In genomic region chr16:1979271-1980025, GRCh38 we compare ENCODE assay signal across 6 cellular contexts. TPM values are rescaled to one million over a fixed set of nuclear protein-coding genes. Genes with fewer than 3 reads are reported as not detected.
DNase-seq lines count a peak whose midpoint lies in the region; FAIRE-seq and TF ChIP-seq lines count a peak whose summit lies in the region.

No MANE protein-coding gene starts in this region.

- H3K4me3 ChIP-seq in keratinocyte (ENCODE audit: control insufficient read depth in 2 of 3, extremely low read depth in 1 of 3, insufficient read depth in 2 of 3, low read depth in 1 of 3, low read length in 3 of 3) = peak overlapping the region; percentile 40 to 52 (median 51)

- DNase-seq in DMS153 (lab: John Stamatoyannopoulos, UW) = peak; percentile 75
- peak; percentile 87 for DNase-seq in NCI-H748 (lab: John Stamatoyannopoulos, UW; ENCODE audit: unreplicated experiment)
- no peak for DNase-seq in keratinocyte (ENCODE audit: low read depth, low spot score)
- DNase-seq in glomerular visceral epithelial cell (ENCODE audit: extremely low spot score) = no peak
- no peak for DNase-seq in urothelium cell line (ENCODE audit: low spot score)
- DNase-seq in globus pallidus (ENCODE audit: low spot score) = no peak

- peaks cover 34% of the 10 kb centered on the region for H3K27me3 ChIP-seq in keratinocyte (ENCODE audit: control insufficient read depth, extremely low read depth, insufficient read depth, low read length)

- H3K9me3 ChIP-seq in keratinocyte (ENCODE audit: control insufficient read depth, low read depth, low read length) = no peaks in the 10 kb centered on the region

- H3K36me3 ChIP-seq in keratinocyte (ENCODE audit: control insufficient read depth in 2 of 2, extremely low read depth in 1 of 2, insufficient read depth in 2 of 2, low read length in 2 of 2) = peaks cover 14 to 22% of the 10 kb centered on the region in 2 experiments

- dilution Hi-C loops in keratinocyte (cut with MboI; ENCODE audit: extremely low pct_ligation_motif_present, low sequenced_read_pairs) = no loop called here

- peak overlapping the region; percentile 26 for H3K27ac ChIP-seq in keratinocyte (ENCODE audit: control insufficient read depth, insufficient read depth, low read length)

- TF ChIP-seq CTCF in keratinocyte (optimal IDR thresholded peaks at IDR 0.05 in 1 of 3, IDR thresholded peaks at IDR 0.05 in 1 of 3, conservative IDR thresholded peaks at IDR 0.05 in 1 of 3; ENCODE audit: extremely low read depth in 1 of 3, insufficient read depth in 2 of 3, low read length in 3 of 3) = peak in 1 of 3 experiments; percentile 17

- peak overlapping the region; percentile 8 for H2AFZ ChIP-seq in keratinocyte (ENCODE audit: control insufficient read depth, low read length)

- H3K79me2 ChIP-seq in keratinocyte (ENCODE audit: control insufficient read depth, insufficient read depth, low read length) = peaks cover 4% of the 10 kb centered on the region

- H3K4me1 ChIP-seq in keratinocyte (ENCODE audit: control insufficient read depth, extremely low read depth, insufficient read depth, low read length) = peaks cover 25% of the 10 kb centered on the region

- no peaks in the 10 kb centered on the region for H4K20me1 ChIP-seq in keratinocyte (ENCODE audit: control insufficient read depth, extremely low read depth, insufficient read depth, low read length)

- no peaks in the 10 kb centered on the region for H3K9me1 ChIP-seq in keratinocyte (ENCODE audit: control insufficient read depth, extremely low read depth, insufficient read depth, low read length)

- H3K9ac ChIP-seq in keratinocyte (ENCODE audit: control insufficient read depth, extremely low read depth, insufficient read depth, low read length) = peak overlapping the region; percentile 57

- H3K4me2 ChIP-seq in keratinocyte (ENCODE audit: control insufficient read depth, extremely low read depth, insufficient read depth, low read depth, low read length) = peak overlapping the region; percentile 61

- FAIRE-seq in keratinocyte (lab: Jason Lieb, UNC) (no peak), urothelium cell line (lab: Jason Lieb, UNC) (no peak)

RNA-seq across cellular contexts. Expression of gene NOXO1, which starts 1.8 kb away (rescaled TPM):
- polyA plus RNA-seq in keratinocyte = 0.38 to 1.1 TPM (median 0.54 TPM) in 3 replicates
- polyA plus RNA-seq in keratinocyte (2011; ENCODE audit: low read depth) = not detected
- 0.27 and 1.4 TPM in 2 replicates for polyA plus RNA-seq in keratinocyte (2011; cell fraction: cytosol; rRNA removed)
- 0.37 and 0.81 TPM in 2 replicates for polyA plus RNA-seq in keratinocyte (2011; cell fraction: nucleus; rRNA removed)
- polyA plus RNA-seq in keratinocyte (2012; ENCODE audit: low replicate concordance) = 0.27 and 0.88 TPM in 2 replicates
- not detected in 3 replicates for polyA minus RNA-seq in keratinocyte
- polyA minus RNA-seq in keratinocyte (2011; cell fraction: cytosol; rRNA and poly(A)+ RNA removed) = 2.9 TPM
- not detected in 2 replicates for polyA minus RNA-seq in keratinocyte (2011; cell fraction: nucleus; rRNA and poly(A)+ RNA removed)

RNA-seq across cellular contexts. Expression of gene GFER, which starts 4.5 kb away (rescaled TPM):
- polyA plus RNA-seq in keratinocyte = 10.3 to 13.4 TPM (median 12.0 TPM) in 3 replicates
- polyA plus RNA-seq in keratinocyte (2011; ENCODE audit: low read depth) = 10.4 TPM
- polyA plus RNA-seq in keratinocyte (2011; cell fraction: cytosol; rRNA removed) = 5.7 and 7.9 TPM in 2 replicates
- polyA plus RNA-seq in keratinocyte (2011; cell fraction: nucleus; rRNA removed) = 6.2 and 7.1 TPM in 2 replicates
- 14.5 and 29.1 TPM in 2 replicates for polyA plus RNA-seq in keratinocyte (2012; ENCODE audit: low replicate concordance)
- polyA minus RNA-seq in keratinocyte = 2.9 to 13.9 TPM (median 6.6 TPM) in 3 replicates
- 28.2 TPM for polyA minus RNA-seq in keratinocyte (2011; cell fraction: cytosol; rRNA and poly(A)+ RNA removed)
- polyA minus RNA-seq in keratinocyte (2011; cell fraction: nucleus; rRNA and poly(A)+ RNA removed) = 2.7 and 3.3 TPM in 2 replicates

RNA-seq across cellular contexts. Expression of gene TBL3, which starts 7.6 kb away (rescaled TPM):
- 27.8 to 45.1 TPM (median 40.1 TPM) in 3 replicates for polyA plus RNA-seq in keratinocyte
- polyA plus RNA-seq in keratinocyte (2011; ENCODE audit: low read depth) = 43.5 TPM
- polyA plus RNA-seq in keratinocyte (2011; cell fraction: cytosol; rRNA removed) = 22.8 and 61.3 TPM in 2 replicates
- polyA plus RNA-seq in keratinocyte (2011; cell fraction: nucleus; rRNA removed) = 51.3 and 60.4 TPM in 2 replicates
- 49.3 and 57.0 TPM in 2 replicates for polyA plus RNA-seq in keratinocyte (2012; ENCODE audit: low replicate concordance)
- polyA minus RNA-seq in keratinocyte = 68.2 to 114 TPM (median 76.7 TPM) in 3 replicates
- 132 TPM for polyA minus RNA-seq in keratinocyte (2011; cell fraction: cytosol; rRNA and poly(A)+ RNA removed)
- 56.5 and 64.3 TPM in 2 replicates for polyA minus RNA-seq in keratinocyte (2011; cell fraction: nucleus; rRNA and poly(A)+ RNA removed)

RNA-seq across cellular contexts. Expression of gene SYNGR3, which starts 10.3 kb away (rescaled TPM):
- 0.12 to 0.30 TPM (median 0.28 TPM) in 3 replicates for polyA plus RNA-seq in keratinocyte
- polyA plus RNA-seq in keratinocyte (2011; ENCODE audit: low read depth) = not detected
- polyA plus RNA-seq in keratinocyte (2011; cell fraction: cytosol; rRNA removed) = 0.12 and 0.29 TPM in 2 replicates
- 0.13 and 0.19 TPM in 2 replicates for polyA plus RNA-seq in keratinocyte (2011; cell fraction: nucleus; rRNA removed)
- 0.27 and 0.29 TPM in 2 replicates for polyA plus RNA-seq in keratinocyte (2012; ENCODE audit: low replicate concordance)
- 0.16 to 0.30 TPM in 2 of 3 replicates, not detected in the other for polyA minus RNA-seq in keratinocyte
- polyA minus RNA-seq in keratinocyte (2011; cell fraction: cytosol; rRNA and poly(A)+ RNA removed) = not detected
- polyA minus RNA-seq in keratinocyte (2011; cell fraction: nucleus; rRNA and poly(A)+ RNA removed) = not detected in 2 replicates

RNA-seq across cellular contexts. Expression of gene RNF151, which starts 12.8 kb away (rescaled TPM):
- polyA plus RNA-seq in keratinocyte = not detected in 3 replicates
- not detected for polyA plus RNA-seq in keratinocyte (2011; ENCODE audit: low read depth)
- not detected in 2 replicates for polyA plus RNA-seq in keratinocyte (2011; cell fraction: cytosol; rRNA removed)
- not detected in 2 replicates for polyA plus RNA-seq in keratinocyte (2011; cell fraction: nucleus; rRNA removed)
- polyA plus RNA-seq in keratinocyte (2012; ENCODE audit: low replicate concordance) = not detected in 2 replicates
- not detected in 3 replicates for polyA minus RNA-seq in keratinocyte
- not detected for polyA minus RNA-seq in keratinocyte (2011; cell fraction: cytosol; rRNA and poly(A)+ RNA removed)
- polyA minus RNA-seq in keratinocyte (2011; cell fraction: nucleus; rRNA and poly(A)+ RNA removed) = not detected in 2 replicates

Comparison
In these comparisons a context has a peak if more than half of its experiments do, and no peak if none do; other contexts are left out.
1. DNase-seq: peak in DMS153 (single experiment) and NCI-H748 (single experiment); none in keratinocyte (single experiment), glomerular visceral epithelial cell (single experiment), urothelium cell line (single experiment) and globus pallidus (single experiment).